ENCODE assay signal across 9 cellular contexts in the genomic region with DNA sequence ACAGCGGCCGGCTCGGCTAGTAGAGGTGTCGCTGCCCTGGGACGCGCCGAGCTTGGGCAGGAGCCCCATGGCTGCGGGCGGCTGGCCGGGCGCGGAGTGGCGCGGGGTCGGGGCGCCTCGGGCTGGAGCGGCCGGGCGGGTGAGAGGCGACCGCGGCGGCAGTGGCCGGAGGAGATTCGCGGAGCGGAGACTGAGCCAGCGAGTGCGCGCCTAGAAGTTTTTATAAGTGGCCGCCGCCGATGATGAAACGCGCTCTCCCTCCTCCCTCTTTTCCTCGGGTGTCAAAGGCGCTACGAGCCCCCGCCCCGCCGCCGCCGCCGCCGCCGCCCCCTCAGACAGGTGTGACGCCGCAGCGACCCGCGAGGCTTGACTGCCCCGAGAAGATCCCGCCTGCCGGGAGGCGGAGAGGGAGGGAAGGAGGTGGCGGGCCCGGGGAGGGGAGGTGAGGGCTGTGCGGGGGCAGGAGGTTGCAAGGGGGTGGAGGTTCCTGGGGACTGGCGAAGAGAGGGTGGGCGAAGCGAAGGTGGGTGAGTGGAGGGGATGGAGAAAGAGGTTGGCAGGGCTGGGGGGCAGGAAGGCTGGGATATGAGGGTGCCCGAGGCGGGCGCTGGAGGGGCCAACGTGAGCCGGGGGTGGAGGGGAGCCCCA. TPM values are rescaled to one million over a fixed set of nuclear protein-coding genes. Genes with fewer than 3 reads are reported as not detected.
A peak's percentile ranks its signal among the peaks of the same experiment; 100 is the strongest.
DNase-seq lines count a peak whose midpoint lies in the region; ATAC-seq, FAIRE-seq and TF ChIP-seq lines count a peak whose summit lies in the region.
"Had no signal": no experiment of that assay in that cellular context is flagged by ENCODE, and none has a peak within 500 bp of the region (broad histone marks: within the 10 kb centered on the region; RNA-seq: fewer than 3 reads in every experiment).

SLCO2A1 (minus strand) TSS at position 192 of the 648 bp plus-strand sequence; CDS start at position 69, 123 bp downstream.

- no peaks in the 10 kb centered on the region for H3K9me3 ChIP-seq in stomach

- TF ChIP-seq CTCF in cardiac fibroblast (IDR thresholded peaks at IDR 0.05; ENCODE audit: low read depth, low read length) (no peak), stomach (IDR thresholded peaks at IDR 0.05) (no peak)

- intact Hi-C loops in stomach (cut with DNase I; ENCODE audit: low total_unique reads) = no loop called here

- DNase-seq in Daoy (ENCODE audit: low read depth) = peak; percentile 66
- peak; percentile 79 for DNase-seq in NCI-H1105 treated with DMSO at 0.1 percent for 48 hours (lab: John Stamatoyannopoulos, UW)
- DNase-seq in cardiac fibroblast (ENCODE audit: low read depth in 2 of 2) = peak; percentile 28 to 42
- DNase-seq in left lobe of liver (ENCODE audit: low spot score) = no peak
- DNase-seq in stomach = peak; percentile 39
- DNase-seq in middle frontal gyrus (ENCODE audit: extremely low spot score, low spot score) = no peak
- DNase-seq in GM19239 (ENCODE audit: insufficient read length, low spot score) = no peak
- DNase-seq in HT-29 (ENCODE audit: low spot score) = no peak

- no peak for FAIRE-seq in GM19239 (lab: Jason Lieb, UNC)

- H3K4me3 ChIP-seq in cardiac fibroblast (replicated peaks in 1 of 2; ENCODE audit: low read depth in 2 of 2, low read length in 2 of 2) = peak within 1 kb of the TSS; percentile 52 to 59
- H3K4me3 ChIP-seq in stomach = peak within 1 kb of the TSS; percentile 49 to 67 (median 58)

- no peaks in the 10 kb centered on the region for H3K36me3 ChIP-seq in stomach

- ATAC-seq in left lobe of liver = peak; percentile 78

- 1 to 3% (median 1%) methylated on average over 27 to 64 of the region's 67 CpGs for WGBS in stomach, 5 donors

- peaks cover 4 to 40% (median 22%) of the 10 kb centered on the region in 3 donors for H3K27me3 ChIP-seq in stomach

- TF ChIP-seq EP300 in stomach (IDR thresholded peaks at IDR 0.05) = no peak

- peak within 1 kb of the TSS; percentile 30 to 76 (median 62) for H3K27ac ChIP-seq in stomach

- TF ChIP-seq POLR2A in stomach (IDR thresholded peaks at IDR 0.05) = no peak

- H3K4me1 ChIP-seq in stomach = peaks cover 6 to 23% (median 19%) of the 10 kb centered on the region in 4 donors

RNA-seq across cellular contexts. Expression of gene SLCO2A1, which starts in this region (rescaled TPM):
- total RNA-seq in Daoy (2014; rRNA removed; shearing (Covaris generic)) = 1.4 and 4.8 TPM in 2 replicates
- total RNA-seq in left lobe of liver (7.4 TPM), stomach (100 to 1,000 TPM in 1 of 5 donors, 10 to 100 TPM in 3, 1 to 10 TPM in 1; 3.5 to 121 (median 18.7) TPM)
- 1 to 10 TPM; 1.9 to 6.4 (median 3.2) TPM for polyA plus RNA-seq in stomach
- not detected in 2 replicates for total RNA-seq in HT-29 (2014; rRNA removed; shearing (Covaris generic))
- total RNA-seq: NCI-H460 had no signal

Comparison
In these comparisons a context has a peak if more than half of its experiments do, and no peak if none do; other contexts are left out.
1. DNase-seq: peak in Daoy (single experiment), NCI-H1105 treated with DMSO at 0.1 percent for 48 hours (single experiment), cardiac fibroblast (2 of 2) and stomach (single experiment); none in left lobe of liver (single experiment), middle frontal gyrus (single experiment), GM19239 (single experiment) and HT-29 (single experiment).